Comparison of ENCODE assay signal across 9 cellular contexts in genomic region chr19:3950871-3951861, GRCh38. TPM values are rescaled to one million over a fixed set of nuclear protein-coding genes. Genes with fewer than 3 reads are reported as not detected.
DNase-seq lines count a peak whose midpoint lies in the region; ATAC-seq and TF ChIP-seq lines count a peak whose summit lies in the region.
"Had no signal": no experiment of that assay in that cellular context is flagged by ENCODE, and none has a peak within 500 bp of the region (broad histone marks: within the 10 kb centered on the region; RNA-seq: fewer than 3 reads in every experiment).

No MANE protein-coding gene starts in this region.

- H3K4me3 ChIP-seq in IMR-90 (ENCODE audit: insufficient read depth, low read depth, low read length) (no peak overlapping the region), right cardiac atrium (ENCODE audit: low read length) (peak overlapping the region; percentile 40)

- H3K23ac ChIP-seq in IMR-90 (ENCODE audit: low read depth, low read length) = no peak overlapping the region

- H3K36me3 ChIP-seq in IMR-90 (ENCODE audit: control insufficient read depth, insufficient read depth, low read length) = peaks cover 11% of the 10 kb centered on the region

- intact Hi-C loops in IMR-90 (cut with micrococcal nuclease) (no loop called here), right cardiac atrium (cut with DNase I) (no loop called here)

- CTCF ChIA-PET in IMR-90 (lab: Yijun Ruan, JAX) = no interaction called here
- CTCF ChIA-PET in activated CD8-positive, alpha-beta T cell treated with anti-CD3 and anti-CD28 coated beads, Interleukin-2, amount 10 ng/mL, durations not matched to agents 7 days and 5 days (lab: Charles Lee) = interaction anchor here (0.7 kb wide), 1 partner anchor 9 kb away, joined by 3 read pairs; no protein-coding TSS in a partner anchor

- dilution Hi-C loops in IMR-90 (cut with HindIII; ENCODE audit: low sequenced_read_pairs, unreplicated experiment) = no loop called here

- no peak overlapping the region for H3K4me2 ChIP-seq in IMR-90 (ENCODE audit: low read depth, low read length)

- H3K9me3 Mint-ChIP-seq in activated CD8-positive, alpha-beta T cell treated with anti-CD3 and anti-CD28 coated beads, Interleukin-2, amount 10 ng/mL, durations not matched to agents 7 days and 5 days (ENCODE audit: insufficient read depth) = no peaks in the 10 kb centered on the region
- H3K9me3 Mint-ChIP-seq in stimulated activated effector memory CD8-positive, alpha-beta T cell treated with anti-CD3 and anti-CD28 coated beads, Interleukin-12 subunit alpha, Interleukin-12 subunit beta, amount 100 ng/mL, for 72 hours = no peaks in the 10 kb centered on the region

- in situ Hi-C loops in IMR-90 (cut with MboI; ENCODE audit: low sequenced_read_pairs) = no loop called here

- no TSS peak for BruUV-seq in IMR-90 (replicated peaks; lab: Mats Ljungman, UMichigan)

- H3K4me3 Mint-ChIP-seq in activated CD8-positive, alpha-beta T cell treated with anti-CD3 and anti-CD28 coated beads, Interleukin-2, amount 10 ng/mL, durations not matched to agents 7 days and 5 days = peak overlapping the region; percentile 58
- peak overlapping the region; percentile 50 for H3K4me3 Mint-ChIP-seq in stimulated activated effector memory CD8-positive, alpha-beta T cell treated with anti-CD3 and anti-CD28 coated beads, Interleukin-12 subunit alpha, Interleukin-12 subunit beta, amount 100 ng/mL, for 72 hours

- H4K5ac ChIP-seq in IMR-90 (ENCODE audit: low read depth, low read length) = no peak overlapping the region

- no peak for TF ChIP-seq RAD21 in IMR-90 (IDR thresholded peaks at IDR 0.05; ENCODE audit: low read length)

- 76% methylated on average over 7 of the region's 41 CpGs; no CpG with 5 or more reads in 1 of the 2 experiments for WGBS in IMR-90 (ENCODE audit: extremely low coverage in 2 of 2, insufficient read length in 1 of 2), 2 experiments
- WGBS in right cardiac atrium = 23% methylated on average over 41 of the region's 41 CpGs

- ATAC-seq in IMR-90 (ENCODE audit: low read depth) (peak; percentile 13), right cardiac atrium (peak; percentile 61 to 73)
- ATAC-seq in activated CD8-positive, alpha-beta T cell treated with anti-CD3 and anti-CD28 coated beads, Interleukin-2, amount 10 ng/mL, durations not matched to agents 7 days and 5 days = peak; percentile 55
- peak; percentile 51 for ATAC-seq in stimulated activated effector memory CD8-positive, alpha-beta T cell treated with anti-CD3 and anti-CD28 coated beads, Interleukin-12 subunit alpha, Interleukin-12 subunit beta, amount 100 ng/mL, for 72 hours

- peaks cover 48% of the 10 kb centered on the region for H4K20me1 ChIP-seq in IMR-90 (ENCODE audit: insufficient read depth, low read length)

- no peak overlapping the region for H3K14ac ChIP-seq in IMR-90 (replicated peaks; ENCODE audit: low read depth, low read length)

- H3K27me3 Mint-ChIP-seq in activated CD8-positive, alpha-beta T cell treated with anti-CD3 and anti-CD28 coated beads, Interleukin-2, amount 10 ng/mL, durations not matched to agents 7 days and 5 days (ENCODE audit: low read depth) = no peaks in the 10 kb centered on the region

- H2AFZ ChIP-seq in IMR-90 (replicated peaks; ENCODE audit: low read length, poor library complexity) = peak overlapping the region; percentile 5

- H3K27me3 ChIP-seq in IMR-90 (ENCODE audit: control insufficient read depth, insufficient read depth, low read length) (no peaks in the 10 kb centered on the region), right cardiac atrium (ENCODE audit: control insufficient read depth, insufficient read depth) (no peaks in the 10 kb centered on the region)

- no peak overlapping the region; a peak in 1 of 4 replicates for H4K8ac ChIP-seq in IMR-90 (ENCODE audit: low read depth in 2 of 2, low read length in 2 of 2)

- H2BK5ac ChIP-seq in IMR-90 (ENCODE audit: low read depth, low read length, poor library complexity, severe bottlenecking) = no peak overlapping the region

- no peak overlapping the region for H2BK15ac ChIP-seq in IMR-90 (ENCODE audit: low read depth, low read length)

- H3K27ac ChIP-seq in IMR-90 (ENCODE audit: insufficient read depth, low read length) = no peak overlapping the region
- peak overlapping the region; percentile 89 for H3K27ac ChIP-seq in right cardiac atrium (ENCODE audit: low read length)

- 0 out of 2 replicates have a peak, but pooled peaks cover 9% of the 10 kb centered on the region for H3K9me1 ChIP-seq in IMR-90 (ENCODE audit: insufficient read depth, low read length)

- DNase-seq in IMR-90 = no peak
- DNase-seq in activated CD8-positive, alpha-beta T cell treated with anti-CD3 and anti-CD28 coated beads, Interleukin-2, amount 10 ng/mL, durations not matched to agents 7 days and 5 days = no peak
- DNase-seq in right cardiac atrium = peak; percentile 61 to 88 (median 80)
- DNase-seq in stimulated activated effector memory CD8-positive, alpha-beta T cell treated with anti-CD3 and anti-CD28 coated beads, Interleukin-12 subunit alpha, Interleukin-12 subunit beta, amount 100 ng/mL, for 72 hours (ENCODE audit: low spot score in 2 of 2) = peak in 1 of 2 donors; percentile 67
- DNase-seq in amygdala (lab: John Stamatoyannopoulos, UW) = no peak
- DNase-seq in GM03348 (ENCODE audit: low spot score) = no peak
- no peak for DNase-seq in foreskin melanocyte
- DNase-seq in COR-L47 (lab: John Stamatoyannopoulos, UW) = no peak

- peaks cover 13% of the 10 kb centered on the region for H3K4me1 Mint-ChIP-seq in activated CD8-positive, alpha-beta T cell treated with anti-CD3 and anti-CD28 coated beads, Interleukin-2, amount 10 ng/mL, durations not matched to agents 7 days and 5 days (ENCODE audit: low read depth)
- H3K4me1 Mint-ChIP-seq in stimulated activated effector memory CD8-positive, alpha-beta T cell treated with anti-CD3 and anti-CD28 coated beads, Interleukin-12 subunit alpha, Interleukin-12 subunit beta, amount 100 ng/mL, for 72 hours = peaks cover 13% of the 10 kb centered on the region

- H4K91ac ChIP-seq in IMR-90 (ENCODE audit: insufficient read depth, low read depth, low read length) = no peak overlapping the region

- H3K9me3 ChIP-seq in IMR-90 (ENCODE audit: control insufficient read depth, insufficient read depth, low read length) (no peaks in the 10 kb centered on the region), right cardiac atrium (ENCODE audit: control insufficient read depth, low read length) (no peaks in the 10 kb centered on the region)

- H2AK9ac ChIP-seq in IMR-90 (replicated peaks; ENCODE audit: low read depth, low read length, poor library complexity) = no peak overlapping the region

- H3K36me3 Mint-ChIP-seq in activated CD8-positive, alpha-beta T cell treated with anti-CD3 and anti-CD28 coated beads, Interleukin-2, amount 10 ng/mL, durations not matched to agents 7 days and 5 days (ENCODE audit: low read depth) = no peaks in the 10 kb centered on the region
- peaks cover 5% of the 10 kb centered on the region for H3K36me3 Mint-ChIP-seq in stimulated activated effector memory CD8-positive, alpha-beta T cell treated with anti-CD3 and anti-CD28 coated beads, Interleukin-12 subunit alpha, Interleukin-12 subunit beta, amount 100 ng/mL, for 72 hours

- peaks cover 9 to 35% of the 10 kb centered on the region in 2 experiments; a peak in 3 of 4 replicates for H3K79me1 ChIP-seq in IMR-90 (ENCODE audit: low read depth in 1 of 2, low read length in 2 of 2)

- POLR2A ChIA-PET in IMR-90 (lab: Charles Lee; ENCODE audit: unreplicated experiment) = no interaction called here
- POLR2A ChIA-PET in activated CD8-positive, alpha-beta T cell treated with anti-CD3 and anti-CD28 coated beads, Interleukin-2, amount 10 ng/mL, durations not matched to agents 7 days and 5 days (lab: Charles Lee) = interaction anchor here (1.6 kb wide), 1 partner anchor 34 kb away, joined by 6 read pairs; the partner anchor contains the start of gene EEF2

- H2BK20ac ChIP-seq in IMR-90 (ENCODE audit: low read depth, low read length) = no peak overlapping the region

- H3K4me1 ChIP-seq in IMR-90 (ENCODE audit: control insufficient read depth, insufficient read depth, low read length) = peaks cover 7% of the 10 kb centered on the region
- no peaks in the 10 kb centered on the region for H3K4me1 ChIP-seq in right cardiac atrium (ENCODE audit: control insufficient read depth, insufficient read depth, low read length)

- H2BK120ac ChIP-seq in IMR-90 (ENCODE audit: low read depth, low read length) = no peak overlapping the region

- peak overlapping the region; percentile 29; the same call in 1 of the 2 replicates for H3K4ac ChIP-seq in IMR-90 (ENCODE audit: low read depth, low read length)

- no peak overlapping the region for H3K9ac ChIP-seq in IMR-90 (ENCODE audit: low read depth, low read length)

- no peak for TF ChIP-seq POLR2A in IMR-90 (IDR thresholded peaks at IDR 0.05; ENCODE audit: low read depth, low read length)

- H3K27ac Mint-ChIP-seq in activated CD8-positive, alpha-beta T cell treated with anti-CD3 and anti-CD28 coated beads, Interleukin-2, amount 10 ng/mL, durations not matched to agents 7 days and 5 days = peak overlapping the region; percentile 64
- peak overlapping the region; percentile 59 for H3K27ac Mint-ChIP-seq in stimulated activated effector memory CD8-positive, alpha-beta T cell treated with anti-CD3 and anti-CD28 coated beads, Interleukin-12 subunit alpha, Interleukin-12 subunit beta, amount 100 ng/mL, for 72 hours

- H3K18ac ChIP-seq in IMR-90 (ENCODE audit: low read depth, low read length) = no peak overlapping the region

- no peak overlapping the region; the same call in 1 of the 2 replicates for H2AK5ac ChIP-seq in IMR-90 (ENCODE audit: low read depth, low read length)

- TF ChIP-seq CTCF in IMR-90 (conservative IDR thresholded peaks at IDR 0.05; ENCODE audit: low read depth, low read length) = no peak

- H3K56ac ChIP-seq in IMR-90 (ENCODE audit: extremely low read depth, insufficient read depth, low read length) = no peak overlapping the region

RNA-seq across cellular contexts. Expression of gene NMRK2, which starts 18.3 kb away (rescaled TPM):
- not detected in 2 replicates for total RNA-seq in IMR-90 (2012; rRNA removed)
- polyA plus RNA-seq in IMR-90 (2012; rRNA removed) = not detected in 2 replicates
- polyA plus RNA-seq in IMR-90 (2012; cell fraction: cytosol; rRNA removed) = not detected in 2 replicates
- polyA plus RNA-seq in IMR-90 (2012; cell fraction: nucleus; rRNA removed; ENCODE audit: low replicate concordance) = not detected in 2 replicates
- not detected for total RNA-seq in activated CD8-positive, alpha-beta T cell treated with anti-CD3 and anti-CD28 coated beads, Interleukin-2, amount 10 ng/mL, durations not matched to agents 7 days and 5 days
- 1,000 to 10,000 TPM; 1,114 to 1,487 (median 1,236) TPM for total RNA-seq in right cardiac atrium
- 1,838 TPM for polyA plus RNA-seq in right cardiac atrium
- total RNA-seq: renal cortical epithelial cell had no signal

RNA-seq across cellular contexts. Expression of gene DAPK3, which starts 19.7 kb away (rescaled TPM):
- total RNA-seq in IMR-90 (2012; rRNA removed) (128 and 145 TPM in 2 replicates), right cardiac atrium (100 to 1,000 TPM in 2 of 4 donors, 10 to 100 TPM in 2; 67.8 to 121 (median 93.4) TPM)
- polyA plus RNA-seq in IMR-90 (2012; rRNA removed) (188 and 202 TPM in 2 replicates), right cardiac atrium (122 TPM)
- 189 and 293 TPM in 2 replicates for polyA plus RNA-seq in IMR-90 (2012; cell fraction: cytosol; rRNA removed)
- 209 and 518 TPM in 2 replicates for polyA plus RNA-seq in IMR-90 (2012; cell fraction: nucleus; rRNA removed; ENCODE audit: low replicate concordance)
- total RNA-seq in activated CD8-positive, alpha-beta T cell treated with anti-CD3 and anti-CD28 coated beads, Interleukin-2, amount 10 ng/mL, durations not matched to agents 7 days and 5 days = 10 to 100 TPM; 43.0 to 44.9 TPM

RNA-seq across cellular contexts. Expression of gene EEF2, which starts 34.1 kb away (rescaled TPM):
- total RNA-seq in IMR-90 (2012; rRNA removed) (1,727 and 2,161 TPM in 2 replicates), right cardiac atrium (1,000 to 10,000 TPM; 2,000 to 2,630 (median 2,240) TPM)
- polyA plus RNA-seq in IMR-90 (2012; rRNA removed) (1,505 and 1,547 TPM in 2 replicates), right cardiac atrium (1,037 TPM)
- polyA plus RNA-seq in IMR-90 (2012; cell fraction: cytosol; rRNA removed) = 957 and 2,460 TPM in 2 replicates
- 805 and 1,780 TPM in 2 replicates for polyA plus RNA-seq in IMR-90 (2012; cell fraction: nucleus; rRNA removed; ENCODE audit: low replicate concordance)
- total RNA-seq in activated CD8-positive, alpha-beta T cell treated with anti-CD3 and anti-CD28 coated beads, Interleukin-2, amount 10 ng/mL, durations not matched to agents 7 days and 5 days = 1,000 to 10,000 TPM; 1,524 to 1,558 TPM

RNA-seq across cellular contexts. Expression of gene PIAS4, which starts 56.4 kb away (rescaled TPM):
- total RNA-seq in IMR-90 (2012; rRNA removed) (10.8 and 13.6 TPM in 2 replicates), right cardiac atrium (10 to 100 TPM; 11.9 to 13.1 (median 12.5) TPM)
- polyA plus RNA-seq in IMR-90 (2012; rRNA removed) (12.1 and 16.6 TPM in 2 replicates), right cardiac atrium (9.6 TPM)
- 11.9 and 21.3 TPM in 2 replicates for polyA plus RNA-seq in IMR-90 (2012; cell fraction: cytosol; rRNA removed)
- 12.0 and 20.3 TPM in 2 replicates for polyA plus RNA-seq in IMR-90 (2012; cell fraction: nucleus; rRNA removed; ENCODE audit: low replicate concordance)
- 10 to 100 TPM; 34.2 to 35.6 TPM for total RNA-seq in activated CD8-positive, alpha-beta T cell treated with anti-CD3 and anti-CD28 coated beads, Interleukin-2, amount 10 ng/mL, durations not matched to agents 7 days and 5 days

Comparison
In these comparisons a context has a peak if more than half of its experiments do, and no peak if none do; other contexts are left out.
1. ATAC-seq: peak in every context shown above with its lines; median percentile 67 in right cardiac atrium; 55 in activated CD8-positive, alpha-beta T cell treated with anti-CD3 and anti-CD28 coated beads, Interleukin-2, amount 10 ng/mL, durations not matched to agents 7 days and 5 days; 51 in stimulated activated effector memory CD8-positive, alpha-beta T cell treated with anti-CD3 and anti-CD28 coated beads, Interleukin-12 subunit alpha, Interleukin-12 subunit beta, amount 100 ng/mL, for 72 hours; 13 in IMR-90.
2. DNase-seq: peak in right cardiac atrium (3 of 3); none in IMR-90 (single experiment), activated CD8-positive, alpha-beta T cell treated with anti-CD3 and anti-CD28 coated beads, Interleukin-2, amount 10 ng/mL, durations not matched to agents 7 days and 5 days (single experiment), amygdala (0 of 56), GM03348 (single experiment), foreskin melanocyte (single experiment) and COR-L47 (single experiment).
3. RNA of gene NMRK2, which starts 18.3 kb away (total RNA-seq): 1,114 to 1,487 TPM in right cardiac atrium; not detected in IMR-90 and not detected in activated CD8-positive, alpha-beta T cell treated with anti-CD3 and anti-CD28 coated beads, Interleukin-2, amount 10 ng/mL, durations not matched to agents 7 days and 5 days; every median in the first group is over 1,000 times any median in the second.